8 cellular contexts compared by ENCODE assay signal in genomic region chr1:33036526-33037503, GRCh38. TPM values are rescaled to one million over a fixed set of nuclear protein-coding genes. Genes with fewer than 3 reads are reported as not detected.
DNase-seq lines count a peak whose midpoint lies in the region; ATAC-seq and TF ChIP-seq lines count a peak whose summit lies in the region.

Gene AK2 (minus strand): TSS chr1:33036883. CDS start chr1:33036828, 55 bp downstream.

- H2AK5ac ChIP-seq in IMR-90 (ENCODE audit: low read depth, low read length) = peak within 1 kb of the TSS; percentile 83

- peak; percentile 85 for TF ChIP-seq POLR2A in IMR-90 (IDR thresholded peaks at IDR 0.05; ENCODE audit: low read depth, low read length)

- intact Hi-C loops in IMR-90 (cut with micrococcal nuclease) = no loop called here

- H3K36me3 ChIP-seq in IMR-90 (ENCODE audit: control insufficient read depth, insufficient read depth, low read length) = 0 out of 2 replicates have a peak, but pooled peaks cover 2% of the 10 kb centered on the region

- peak within 1 kb of the TSS; percentile 72 for H3K9ac ChIP-seq in IMR-90 (ENCODE audit: low read depth, low read length)

- POLR2A ChIA-PET in IMR-90 (lab: Charles Lee; ENCODE audit: unreplicated experiment) = no interaction called here

- peaks cover 10% of the 10 kb centered on the region; the same call in 1 of the 2 replicates for H3K9me1 ChIP-seq in IMR-90 (ENCODE audit: insufficient read depth, low read length)

- H3K4me1 ChIP-seq in IMR-90 (ENCODE audit: control insufficient read depth, insufficient read depth, low read length) = peaks cover 5% of the 10 kb centered on the region; the same call in 1 of the 2 replicates

- peak within 1 kb of the TSS; percentile 38 for H2BK5ac ChIP-seq in IMR-90 (ENCODE audit: low read depth, low read length, poor library complexity, severe bottlenecking)

- H3K9me3 ChIP-seq in IMR-90 (ENCODE audit: control insufficient read depth, insufficient read depth, low read length) = no peaks in the 10 kb centered on the region

- H3K4me2 ChIP-seq in IMR-90 (ENCODE audit: low read depth, low read length) = peak within 1 kb of the TSS; percentile 96

- H3K56ac ChIP-seq in IMR-90 (ENCODE audit: extremely low read depth, insufficient read depth, low read length) = peak within 1 kb of the TSS; percentile 35

- H2AFZ ChIP-seq in IMR-90 (replicated peaks; ENCODE audit: low read length, poor library complexity) = peak within 1 kb of the TSS; percentile 92

- H3K27me3 ChIP-seq in IMR-90 (ENCODE audit: control insufficient read depth, insufficient read depth, low read length) = no peaks in the 10 kb centered on the region

- peak within 1 kb of the TSS; percentile 11; the same call in 1 of the 2 replicates for H3K18ac ChIP-seq in IMR-90 (ENCODE audit: low read depth, low read length)

- peak within 1 kb of the TSS; percentile 98 for H2AK9ac ChIP-seq in IMR-90 (replicated peaks; ENCODE audit: low read depth, low read length, poor library complexity)

- peak within 1 kb of the TSS; percentile 90 for H3K23ac ChIP-seq in IMR-90 (ENCODE audit: low read depth, low read length)

- dilution Hi-C loops in IMR-90 (cut with HindIII; ENCODE audit: low sequenced_read_pairs, unreplicated experiment) = no loop called here

- CTCF ChIA-PET in IMR-90 (lab: Yijun Ruan, JAX) = no interaction called here

- ATAC-seq in GM21528 (IDR thresholded peaks at IDR 0.05; ENCODE audit: low FRiP score, unreplicated experiment) = peak; percentile 99
- ATAC-seq in IMR-90 (ENCODE audit: low read depth) = peak; percentile 100

- peaks cover 12% of the 10 kb centered on the region for H4K20me1 ChIP-seq in IMR-90 (ENCODE audit: insufficient read depth, low read length)

- H2BK15ac ChIP-seq in IMR-90 (ENCODE audit: low read depth, low read length) = 0 out of 3 replicates have a peak within 1 kb of the TSS, but pooled peaks have one; percentile 19

- DNase-seq in DMS 273 (lab: John Stamatoyannopoulos, UW; ENCODE audit: unreplicated experiment) (peak; percentile 99), IMR-90 (peak; percentile 97), OCI-M1 (lab: John Stamatoyannopoulos, UW) (peak; percentile 99), activated T-cell treated with anti-CD3 and anti-CD28 coated beads for 24 hours (ENCODE audit: low read depth) (peak; percentile 92), epidermal melanocyte (ENCODE audit: insufficient read length, low spot score) (peak; percentile 98), middle frontal gyrus (ENCODE audit: extremely low spot score, low spot score) (peak; percentile 97)
- DNase-seq in stimulated activated CD8-positive, alpha-beta memory T cell treated with anti-CD3 and anti-CD28 coated beads, Interleukin-2, amount 100 ng/mL, for 48 hours (ENCODE audit: low read depth in 2 of 2) = peak; percentile 88 to 93

- H3K79me1 ChIP-seq in IMR-90 (ENCODE audit: low read depth in 1 of 2, low read length in 2 of 2) = peaks cover 15 to 42% of the 10 kb centered on the region in 2 experiments

- H3K14ac ChIP-seq in IMR-90 (replicated peaks; ENCODE audit: low read depth, low read length) = peak within 1 kb of the TSS; percentile 95

- H3K27ac ChIP-seq in IMR-90 (ENCODE audit: insufficient read depth, low read length) = peak within 1 kb of the TSS; percentile 60

- TF ChIP-seq CTCF in IMR-90 (conservative IDR thresholded peaks at IDR 0.05; ENCODE audit: low read depth, low read length) = no peak

- H2BK20ac ChIP-seq in IMR-90 (ENCODE audit: low read depth, low read length) = no peak within 1 kb of the TSS

- peak within 1 kb of the TSS; percentile 88 for H3K4ac ChIP-seq in IMR-90 (ENCODE audit: low read depth, low read length)

- peak within 1 kb of the TSS; percentile 73; the same call in 1 of the 2 replicates for H4K91ac ChIP-seq in IMR-90 (ENCODE audit: insufficient read depth, low read depth, low read length)

- H3K4me3 ChIP-seq in IMR-90 (ENCODE audit: insufficient read depth, low read depth, low read length) = peak within 1 kb of the TSS; percentile 68

- in situ Hi-C loops in IMR-90 (cut with MboI; ENCODE audit: low sequenced_read_pairs) = no loop called here

- whole genome bisulfite sequencing in IMR-90 (ENCODE audit: extremely low coverage in 2 of 2, insufficient read length in 1 of 2), 2 experiments = 0% methylated on average over 22 of the region's 59 CpGs; no CpG with 5 or more reads in 1 of the 2 experiments

- no peak for TF ChIP-seq RAD21 in IMR-90 (IDR thresholded peaks at IDR 0.05; ENCODE audit: low read length)

- H4K5ac ChIP-seq in IMR-90 (ENCODE audit: low read depth, low read length) = peak within 1 kb of the TSS; percentile 62

- no TSS peak for BruUV-seq in IMR-90 (replicated peaks; lab: Mats Ljungman, UMichigan)

- no peak within 1 kb of the TSS for H2BK120ac ChIP-seq in IMR-90 (ENCODE audit: low read depth, low read length)

- peak within 1 kb of the TSS; percentile 72 to 88 for H4K8ac ChIP-seq in IMR-90 (ENCODE audit: low read depth in 2 of 2, low read length in 2 of 2)

TF ChIP-seq in IMR-90, 13 proteins besides CTCF, POLR2A, EP300 and RAD21:
- peak; percentile 71 for TF ChIP-seq BHLHE40 (IDR thresholded peaks at IDR 0.05; ENCODE audit: low read depth, low read length)
- TF ChIP-seq NFE2L2 (IDR thresholded peaks at IDR 0.05; ENCODE audit: low read depth, low read length) = no peak
- TF ChIP-seq USF2 (IDR thresholded peaks at IDR 0.05; ENCODE audit: low read depth, low read length) = no peak
- TF ChIP-seq MXI1 (IDR thresholded peaks at IDR 0.05; ENCODE audit: borderline replicate concordance, low read depth, low read length) = peak; percentile 79; the same call in 1 of the 2 replicates
- TF ChIP-seq MAFK (IDR thresholded peaks at IDR 0.05; ENCODE audit: low read depth, low read length) = no peak
- TF ChIP-seq RFX5 (IDR thresholded peaks at IDR 0.05; ENCODE audit: low read depth, low read length) = no peak
- peak; percentile 84; the same call in 1 of the 2 replicates for TF ChIP-seq FOS (IDR thresholded peaks at IDR 0.05; ENCODE audit: low read depth, low read length)
- TF ChIP-seq ELK1 (IDR thresholded peaks at IDR 0.05; ENCODE audit: borderline replicate concordance, low read depth, low read length) = no peak

RNA-seq across cellular contexts. Expression of gene AK2, which starts in this region (rescaled TPM):
- 118 and 168 TPM in 2 replicates for total RNA-seq in IMR-90 (2012; rRNA removed)
- 152 and 203 TPM in 2 replicates for polyA plus RNA-seq in IMR-90 (2012; rRNA removed)
- 77.4 and 134 TPM in 2 replicates for polyA plus RNA-seq in IMR-90 (2012; cell fraction: cytosol; rRNA removed)
- polyA plus RNA-seq in IMR-90 (2012; cell fraction: nucleus; rRNA removed; ENCODE audit: low replicate concordance) = 53.9 and 195 TPM in 2 replicates

Comparison
In these comparisons a context has a peak if more than half of its experiments do, and no peak if none do; other contexts are left out.
1. Peak in every context shown above with its lines: DNase-seq, ATAC-seq, H3K4me3 ChIP-seq and H3K27ac ChIP-seq.